Comparison of ENCODE assay signal across 8 cellular contexts in genomic region chr13:29594710-29595379, GRCh38. TPM values are rescaled to one million over a fixed set of nuclear protein-coding genes. Genes with fewer than 3 reads are reported as not detected.
DNase-seq lines count a peak whose midpoint lies in the region; ATAC-seq and TF ChIP-seq lines count a peak whose summit lies in the region.

No MANE protein-coding gene starts in this region.

- DNase-seq in SJCRH30, result peak; percentile 63 to 64
- DNase-seq in activated naive CD4-positive, alpha-beta T cell treated with anti-CD3 and anti-CD28 coated beads, Interleukin-2, amount 50 U/mL, for 72 hours (ENCODE audit: low spot score in 2 of 2), result peak; percentile 70 to 82
- DNase-seq in cardiac muscle cell (ENCODE audit: low read depth in 1 of 2, low spot score in 1 of 2), result peak; percentile 68 to 73
- DNase-seq in progenitor cell of endocrine pancreas (ENCODE audit: low spot score, unreplicated experiment), result peak; percentile 37

- H3K4me3 ChIP-seq in SJCRH30 (peak overlapping the region; percentile 100), cardiac muscle cell (peak overlapping the region; percentile 90), urinary bladder (ENCODE audit: low read depth, low read length) (peak overlapping the region; percentile 83)

- H3K9me3 Mint-ChIP-seq in activated naive CD4-positive, alpha-beta T cell treated with anti-CD3 and anti-CD28 coated beads, Interleukin-2, amount 50 U/mL, for 72 hours, result no peaks in the 10 kb centered on the region
- no peaks in the 10 kb centered on the region for H3K9me3 Mint-ChIP-seq in progenitor cell of endocrine pancreas (ENCODE audit: low read depth)

- H3K36me3 ChIP-seq in SJCRH30 (no peaks in the 10 kb centered on the region; the same call in 1 of the 2 replicates), cardiac muscle cell (no peaks in the 10 kb centered on the region), urinary bladder (ENCODE audit: insufficient read depth) (no peaks in the 10 kb centered on the region)

- under 1% methylated on average over 75 of the region's 75 CpGs for WGBS in urinary bladder

- H3K27me3 Mint-ChIP-seq in progenitor cell of endocrine pancreas, result peaks cover 39% of the 10 kb centered on the region

- H3K9me3 ChIP-seq in SJCRH30 (replicated peaks) (no peaks in the 10 kb centered on the region), cardiac muscle cell (ENCODE audit: low read depth) (no peaks in the 10 kb centered on the region)

- ATAC-seq in HG03280 (IDR thresholded peaks at IDR 0.05; ENCODE audit: unreplicated experiment), result peak; percentile 40
- ATAC-seq in activated naive CD4-positive, alpha-beta T cell treated with anti-CD3 and anti-CD28 coated beads, Interleukin-2, amount 50 U/mL, for 72 hours, result peak; percentile 56

- peaks cover 6% of the 10 kb centered on the region for H3K4me1 Mint-ChIP-seq in progenitor cell of endocrine pancreas (ENCODE audit: low read depth)

- no peaks in the 10 kb centered on the region for H3K27me3 ChIP-seq in SJCRH30
- H3K27me3 ChIP-seq in cardiac muscle cell, result peaks cover 7% of the 10 kb centered on the region

- H3K27ac Mint-ChIP-seq in activated naive CD4-positive, alpha-beta T cell treated with anti-CD3 and anti-CD28 coated beads, Interleukin-2, amount 50 U/mL, for 72 hours, result peak overlapping the region; percentile 93 to 97
- peak overlapping the region; percentile 93 for H3K27ac Mint-ChIP-seq in progenitor cell of endocrine pancreas

- peak; percentile 77 for TF ChIP-seq POLR2A in GM19193 (IDR thresholded peaks at IDR 0.05; ENCODE audit: extremely low read depth, insufficient read depth, insufficient read length)

- H3K27ac ChIP-seq in C4-2B (peak overlapping the region; percentile 100), SJCRH30 (peak overlapping the region; percentile 91), cardiac muscle cell (peak overlapping the region; percentile 86), urinary bladder (ENCODE audit: low read depth) (peak overlapping the region; percentile 76)

- H3K4me1 ChIP-seq in SJCRH30, result peaks cover 31% of the 10 kb centered on the region
- H3K4me1 ChIP-seq in cardiac muscle cell (ENCODE audit: low read depth), result no peaks in the 10 kb centered on the region
- H3K4me1 ChIP-seq in urinary bladder (ENCODE audit: insufficient read depth), result no peaks in the 10 kb centered on the region

- H3K4me3 Mint-ChIP-seq in progenitor cell of endocrine pancreas (ENCODE audit: low read depth), result peak overlapping the region; percentile 84

- TF ChIP-seq CTCF in C4-2B (conservative IDR thresholded peaks at IDR 0.05) (no peak), cardiac muscle cell (IDR thresholded peaks at IDR 0.05; ENCODE audit: low read depth, low read length) (no peak), progenitor cell of endocrine pancreas (IDR thresholded peaks at IDR 0.05; ENCODE audit: unreplicated experiment) (no peak)

- H3K36me3 Mint-ChIP-seq in activated naive CD4-positive, alpha-beta T cell treated with anti-CD3 and anti-CD28 coated beads, Interleukin-2, amount 50 U/mL, for 72 hours, result peaks cover 23 to 39% of the 10 kb centered on the region in 2 donors
- no peaks in the 10 kb centered on the region for H3K36me3 Mint-ChIP-seq in progenitor cell of endocrine pancreas (ENCODE audit: insufficient read depth)

RNA-seq across cellular contexts. Expression of gene SLC7A1, which starts 0.6 kb away (rescaled TPM):
- total RNA-seq in SJCRH30 (2014; rRNA removed; shearing (Covaris generic)), result 30.3 and 32.6 TPM in 2 replicates
- 10 to 100 TPM; 63.8 to 92.7 TPM for total RNA-seq in activated naive CD4-positive, alpha-beta T cell treated with anti-CD3 and anti-CD28 coated beads, Interleukin-2, amount 50 U/mL, for 72 hours
- total RNA-seq in cardiac muscle cell, result 13.6 and 15.7 TPM in 2 replicates
- polyA plus RNA-seq in cardiac muscle cell, result 6.0 and 8.8 TPM in 2 replicates
- total RNA-seq in progenitor cell of endocrine pancreas, result 28.9 and 31.3 TPM in 2 replicates
- 8.5 TPM for total RNA-seq in urinary bladder
- polyA plus RNA-seq in urinary bladder, result 11.7 TPM

Comparison
In these comparisons a context has a peak if more than half of its experiments do, and no peak if none do; other contexts are left out.
1. Peak in every context shown above with its lines: DNase-seq, ATAC-seq, H3K4me3 ChIP-seq and H3K27ac ChIP-seq.